Comparison of ENCODE assay signal across 8 cellular contexts in genomic region chrX:51743179-51743957, GRCh38. TPM values are rescaled to one million over a fixed set of nuclear protein-coding genes. Genes with fewer than 3 reads are reported as not detected.
DNase-seq lines count a peak whose midpoint lies in the region; TF ChIP-seq lines count a peak whose summit lies in the region.

GSPT2 (plus strand) TSS chrX:51743442; CDS start chrX:51743627, 185 bp downstream.

- DNase-seq in GM10248 (ENCODE audit: extremely low spot score) (peak; percentile 69), HCEC 1CT (peak; percentile 53), NCI-H128 (lab: John Stamatoyannopoulos, UW; ENCODE audit: unreplicated experiment) (peak; percentile 12), dermis blood vessel endothelial cell (peak; percentile 71), lower leg skin (ENCODE audit: low spot score in 2 of 2) (peak; percentile 46 to 89), NCI-H1694 treated with DMSO at 0.1 percent for 48 hours (lab: John Stamatoyannopoulos, UW) (no peak)
- DNase-seq in activated CD4-positive, alpha-beta T cell treated with anti-CD3 and anti-CD28 coated beads for 24 hours (ENCODE audit: low read depth in 2 of 2), result peak; percentile 43
- peak; percentile 57 for DNase-seq in stimulated activated CD4-positive, alpha-beta T cell treated with anti-CD3 and anti-CD28 coated beads, Interleukin-4, amount 100 ng/mL, for 1 hour

- CTCF ChIA-PET in GM10248 (lab: Yijun Ruan, JAX), result interaction anchor here (1.3 kb wide), 1 partner anchor 16 kb away, joined by 4 read pairs; no protein-coding TSS in a partner anchor

- peak within 1 kb of the TSS; percentile 48 for H3K4me3 ChIP-seq in lower leg skin (ENCODE audit: low read depth, poor library complexity, severe bottlenecking)

- TF ChIP-seq CTCF in GM10248 (IDR thresholded peaks at IDR 0.05; ENCODE audit: control extremely low read depth, extremely low read depth, low read depth, missing control alignments), result no peak
- no peak for TF ChIP-seq CTCF in lower leg skin (IDR thresholded peaks at IDR 0.05)

- 0 to 28% methylated on average over 35 to 59 of the region's 63 CpGs for WGBS in lower leg skin, 2 donors

- intact Hi-C loops in lower leg skin (cut with DNase I; ENCODE audit: low total_unique reads), result no loop called here

- TF ChIP-seq POLR2A in lower leg skin (IDR thresholded peaks at IDR 0.05), result no peak

- POLR2A ChIA-PET in GM10248 (lab: Yijun Ruan, JAX), result no interaction called here

RNA-seq across cellular contexts. Expression of gene GSPT2, which starts in this region (rescaled TPM):
- total RNA-seq in dermis blood vessel endothelial cell (6.6 and 8.0 TPM in 2 replicates), lower leg skin (1 to 10 TPM; 1.3 to 2.9 (median 1.6) TPM)
